In the genomic region with DNA sequence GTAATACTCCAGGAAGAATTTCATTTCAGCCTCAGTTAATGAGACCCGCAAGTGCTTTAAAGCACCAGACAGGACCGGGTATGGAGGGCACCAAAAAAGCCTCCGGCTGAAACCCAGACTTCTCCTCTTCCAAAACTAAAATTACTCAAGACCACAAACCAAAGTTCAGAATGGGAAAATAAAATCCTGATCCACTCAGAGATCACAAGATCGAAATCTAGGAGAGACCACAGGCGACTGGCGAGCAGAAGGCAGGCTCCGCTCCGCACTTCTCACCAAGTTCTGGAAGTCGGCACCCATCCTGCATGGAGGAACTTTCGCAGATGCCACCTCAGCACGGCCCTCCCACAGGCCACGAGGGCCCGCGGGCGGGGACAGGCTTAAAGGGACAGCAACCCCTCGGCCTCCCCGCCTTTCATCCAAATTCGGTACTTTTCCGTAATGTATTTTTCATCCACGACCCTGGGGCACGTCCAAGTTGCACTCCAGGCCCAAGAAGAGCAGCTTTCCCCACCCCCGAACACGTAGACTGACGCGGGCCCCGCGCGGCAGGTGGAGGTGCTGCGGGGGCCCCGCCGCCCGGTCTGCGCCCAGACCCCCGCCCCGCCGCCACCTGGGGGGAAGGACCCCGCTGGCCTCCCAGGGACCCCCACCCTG, we compare ENCODE assay signal across 1 cellular context.
A peak's percentile ranks its signal among the peaks of the same experiment; 100 is the strongest.
TF ChIP-seq lines count a peak whose summit lies in the region.

No MANE protein-coding gene starts in this region.

TF ChIP-seq in HepG2, 621 proteins besides CTCF, POLR2A, EP300 and RAD21 (continued from another document and continues in another):
- 0 out of 2 replicates have a peak, but pooled peaks have one; percentile 7 for TF ChIP-seq HOMEZ (CRISPR knock-in tag; IDR thresholded peaks at IDR 0.05; ENCODE audit: low read depth)
- peak; percentile 39; the same call in 1 of the 2 replicates for TF ChIP-seq ETV5 (CRISPR knock-in tag; IDR thresholded peaks at IDR 0.05; ENCODE audit: borderline replicate concordance)
- TF ChIP-seq, protein P1, sequence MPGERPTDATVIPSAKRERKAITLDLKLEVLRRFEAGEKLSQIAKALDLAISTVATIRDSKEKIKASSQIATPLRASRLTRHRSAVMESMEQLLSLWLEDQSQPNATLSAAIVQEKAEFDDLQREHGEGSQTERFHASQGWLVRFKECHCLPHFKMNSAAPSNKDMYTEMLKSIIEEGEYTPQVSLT (CRISPR knock-in tag; IDR thresholded peaks at IDR 0.05; ENCODE audit: borderline replicate concordance, low read depth), result no peak
- TF ChIP-seq ZFP90 (CRISPR knock-in tag; IDR thresholded peaks at IDR 0.05; ENCODE audit: borderline replicate concordance), result no peak
- 0 out of 2 replicates have a peak, but pooled peaks have one; percentile 61 for TF ChIP-seq ZNF414 (CRISPR knock-in tag; IDR thresholded peaks at IDR 0.05)
- TF ChIP-seq SOX6 (IDR thresholded peaks at IDR 0.05), result no peak
- no peak; the same call in none of the 2 replicates for TF ChIP-seq SOX6 (CRISPR knock-in tag; IDR thresholded peaks at IDR 0.05)
- 0 out of 2 replicates have a peak, but pooled peaks have one; percentile 42 for TF ChIP-seq ZNF782 (CRISPR knock-in tag; IDR thresholded peaks at IDR 0.05; ENCODE audit: borderline replicate concordance)
- peak; percentile 44; the same call in 1 of the 2 replicates for TF ChIP-seq ZNF777 (CRISPR knock-in tag; IDR thresholded peaks at IDR 0.05)
- peak; percentile 75; the same call in 1 of the 2 replicates for TF ChIP-seq MYNN (CRISPR knock-in tag; IDR thresholded peaks at IDR 0.05; ENCODE audit: low read depth)
- TF ChIP-seq PRDM15 (CRISPR knock-in tag; IDR thresholded peaks at IDR 0.05), result peak; percentile 25; the same call in 1 of the 2 replicates
- TF ChIP-seq HNRNPLL (IDR thresholded peaks at IDR 0.05; ENCODE audit: low read depth, low read length, poor library complexity, severe bottlenecking), result peak; percentile 44
- 0 out of 2 replicates have a peak, but pooled peaks have one; percentile 3 for TF ChIP-seq SALL2 (CRISPR knock-in tag; IDR thresholded peaks at IDR 0.05)
- TF ChIP-seq ZNF780A (CRISPR knock-in tag; IDR thresholded peaks at IDR 0.05), result no peak
- TF ChIP-seq HNF1B (CRISPR knock-in tag; IDR thresholded peaks at IDR 0.05), result 0 out of 2 replicates have a peak, but pooled peaks have one; percentile 38
- peak; percentile 18; the same call in 1 of the 2 replicates for TF ChIP-seq ZMYM4 (CRISPR knock-in tag; IDR thresholded peaks at IDR 0.05)
- 0 out of 2 replicates have a peak, but pooled peaks have one; percentile 16 for TF ChIP-seq MEF2D (CRISPR knock-in tag; IDR thresholded peaks at IDR 0.05)
- TF ChIP-seq ZNF317 (CRISPR knock-in tag; IDR thresholded peaks at IDR 0.05), result peak; percentile 75
- TF ChIP-seq ZNF350 (CRISPR knock-in tag; IDR thresholded peaks at IDR 0.05; ENCODE audit: borderline replicate concordance, low read depth), result peak; percentile 34; the same call in 1 of the 2 replicates
- 0 out of 2 replicates have a peak, but pooled peaks have one; percentile 42 for TF ChIP-seq ZNF713 (CRISPR knock-in tag; IDR thresholded peaks at IDR 0.05)
- TF ChIP-seq, protein P2, sequence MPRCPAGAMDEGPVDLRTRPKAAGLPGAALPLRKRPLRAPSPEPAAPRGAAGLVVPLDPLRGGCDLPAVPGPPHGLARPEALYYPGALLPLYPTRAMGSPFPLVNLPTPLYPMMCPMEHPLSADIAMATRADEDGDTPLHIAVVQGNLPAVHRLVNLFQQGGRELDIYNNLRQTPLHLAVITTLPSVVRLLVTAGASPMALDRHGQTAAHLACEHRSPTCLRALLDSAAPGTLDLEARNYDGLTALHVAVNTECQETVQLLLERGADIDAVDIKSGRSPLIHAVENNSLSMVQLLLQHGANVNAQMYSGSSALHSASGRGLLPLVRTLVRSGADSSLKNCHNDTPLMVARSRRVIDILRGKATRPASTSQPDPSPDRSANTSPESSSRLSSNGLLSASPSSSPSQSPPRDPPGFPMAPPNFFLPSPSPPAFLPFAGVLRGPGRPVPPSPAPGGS (CRISPR knock-in tag; IDR thresholded peaks at IDR 0.05), result 0 out of 2 replicates have a peak, but pooled peaks have one; percentile 33
- peak; percentile 25; the same call in 1 of the 2 replicates for TF ChIP-seq TFDP2 (CRISPR knock-in tag; IDR thresholded peaks at IDR 0.05)
- TF ChIP-seq HDAC1 (CRISPR knock-in tag; IDR thresholded peaks at IDR 0.05), result peak; percentile 80
- 0 out of 2 replicates have a peak, but pooled peaks have one; percentile 72 for TF ChIP-seq ZNF225 (CRISPR knock-in tag; IDR thresholded peaks at IDR 0.05)
- 0 out of 2 replicates have a peak, but pooled peaks have one; percentile 6 for TF ChIP-seq KAT8 (CRISPR knock-in tag; IDR thresholded peaks at IDR 0.05)
- peak; percentile 37; the same call in 1 of the 2 replicates for TF ChIP-seq TBX2 (CRISPR knock-in tag; IDR thresholded peaks at IDR 0.05; ENCODE audit: borderline replicate concordance)
- TF ChIP-seq, protein P3, sequence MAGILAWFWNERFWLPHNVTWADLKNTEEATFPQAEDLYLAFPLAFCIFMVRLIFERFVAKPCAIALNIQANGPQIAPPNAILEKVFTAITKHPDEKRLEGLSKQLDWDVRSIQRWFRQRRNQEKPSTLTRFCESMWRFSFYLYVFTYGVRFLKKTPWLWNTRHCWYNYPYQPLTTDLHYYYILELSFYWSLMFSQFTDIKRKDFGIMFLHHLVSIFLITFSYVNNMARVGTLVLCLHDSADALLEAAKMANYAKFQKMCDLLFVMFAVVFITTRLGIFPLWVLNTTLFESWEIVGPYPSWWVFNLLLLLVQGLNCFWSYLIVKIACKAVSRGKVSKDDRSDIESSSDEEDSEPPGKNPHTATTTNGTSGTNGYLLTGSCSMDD (CRISPR knock-in tag; IDR thresholded peaks at IDR 0.05), result no peak
- TF ChIP-seq HNRNPL (IDR thresholded peaks at IDR 0.05; ENCODE audit: low read depth, low read length), result peak; percentile 72; the same call in 1 of the 2 replicates
- TF ChIP-seq ZNF253 (CRISPR knock-in tag; IDR thresholded peaks at IDR 0.05; ENCODE audit: borderline replicate concordance), result no peak
- TF ChIP-seq ZNF333 (CRISPR knock-in tag; IDR thresholded peaks at IDR 0.05; ENCODE audit: borderline replicate concordance), result 0 out of 2 replicates have a peak, but pooled peaks have one; percentile 75
- peak; percentile 39; the same call in 1 of the 2 replicates for TF ChIP-seq IRX3 (CRISPR knock-in tag; IDR thresholded peaks at IDR 0.05; ENCODE audit: borderline replicate concordance, low read depth)
- no peak for TF ChIP-seq KLF11 (CRISPR knock-in tag; IDR thresholded peaks at IDR 0.05)
- TF ChIP-seq SP5 (CRISPR knock-in tag; IDR thresholded peaks at IDR 0.05; ENCODE audit: borderline replicate concordance, low read depth), result 0 out of 2 replicates have a peak, but pooled peaks have one; percentile 23
- TF ChIP-seq, protein P4, sequence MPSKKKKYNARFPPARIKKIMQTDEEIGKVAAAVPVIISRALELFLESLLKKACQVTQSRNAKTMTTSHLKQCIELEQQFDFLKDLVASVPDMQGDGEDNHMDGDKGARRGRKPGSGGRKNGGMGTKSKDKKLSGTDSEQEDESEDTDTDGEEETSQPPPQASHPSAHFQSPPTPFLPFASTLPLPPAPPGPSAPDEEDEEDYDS (CRISPR knock-in tag; IDR thresholded peaks at IDR 0.05), result peak; percentile 67
- TF ChIP-seq SNAI1 (CRISPR knock-in tag; IDR thresholded peaks at IDR 0.05; ENCODE audit: borderline replicate concordance), result peak; percentile 79; the same call in 1 of the 2 replicates
- no peak for TF ChIP-seq ZNF589 (CRISPR knock-in tag; conservative IDR thresholded peaks at IDR 0.05)
- TF ChIP-seq CCDC6 (CRISPR knock-in tag; IDR thresholded peaks at IDR 0.05), result peak; percentile 54; the same call in 1 of the 2 replicates
- TF ChIP-seq ZNF891 (CRISPR knock-in tag; IDR thresholded peaks at IDR 0.05), result 0 out of 2 replicates have a peak, but pooled peaks have one; percentile 50
- no peak for TF ChIP-seq ZNF577 (CRISPR knock-in tag; IDR thresholded peaks at IDR 0.05; ENCODE audit: borderline replicate concordance, low read depth)
- TF ChIP-seq MTA1 (CRISPR knock-in tag; IDR thresholded peaks at IDR 0.05; ENCODE audit: borderline replicate concordance), result no peak
- TF ChIP-seq, protein P5, sequence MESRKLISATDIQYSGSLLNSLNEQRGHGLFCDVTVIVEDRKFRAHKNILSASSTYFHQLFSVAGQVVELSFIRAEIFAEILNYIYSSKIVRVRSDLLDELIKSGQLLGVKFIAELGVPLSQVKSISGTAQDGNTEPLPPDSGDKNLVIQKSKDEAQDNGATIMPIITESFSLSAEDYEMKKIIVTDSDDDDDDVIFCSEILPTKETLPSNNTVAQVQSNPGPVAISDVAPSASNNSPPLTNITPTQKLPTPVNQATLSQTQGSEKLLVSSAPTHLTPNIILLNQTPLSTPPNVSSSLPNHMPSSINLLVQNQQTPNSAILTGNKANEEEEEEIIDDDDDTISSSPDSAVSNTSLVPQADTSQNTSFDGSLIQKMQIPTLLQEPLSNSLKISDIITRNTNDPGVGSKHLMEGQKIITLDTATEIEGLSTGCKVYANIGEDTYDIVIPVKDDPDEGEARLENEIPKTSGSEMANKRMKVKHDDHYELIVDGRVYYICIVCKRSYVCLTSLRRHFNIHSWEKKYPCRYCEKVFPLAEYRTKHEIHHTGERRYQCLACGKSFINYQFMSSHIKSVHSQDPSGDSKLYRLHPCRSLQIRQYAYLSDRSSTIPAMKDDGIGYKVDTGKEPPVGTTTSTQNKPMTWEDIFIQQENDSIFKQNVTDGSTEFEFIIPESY (CRISPR knock-in tag; IDR thresholded peaks at IDR 0.05), result no peak
- peak; percentile 89 for TF ChIP-seq ZNF501 (CRISPR knock-in tag; IDR thresholded peaks at IDR 0.05)
- TF ChIP-seq NONO (IDR thresholded peaks at IDR 0.05), result no peak
- TF ChIP-seq NONO (CRISPR knock-in tag; conservative IDR thresholded peaks at IDR 0.05), result peak; percentile 64; the same call in 1 of the 2 replicates
- no peak; the same call in none of the 2 replicates for TF ChIP-seq PHF8 (CRISPR knock-in tag; IDR thresholded peaks at IDR 0.05)
- TF ChIP-seq ZNF234 (CRISPR knock-in tag; conservative IDR thresholded peaks at IDR 0.05), result 0 out of 2 replicates have a peak, but pooled peaks have one; percentile 33
